In the genomic region with DNA sequence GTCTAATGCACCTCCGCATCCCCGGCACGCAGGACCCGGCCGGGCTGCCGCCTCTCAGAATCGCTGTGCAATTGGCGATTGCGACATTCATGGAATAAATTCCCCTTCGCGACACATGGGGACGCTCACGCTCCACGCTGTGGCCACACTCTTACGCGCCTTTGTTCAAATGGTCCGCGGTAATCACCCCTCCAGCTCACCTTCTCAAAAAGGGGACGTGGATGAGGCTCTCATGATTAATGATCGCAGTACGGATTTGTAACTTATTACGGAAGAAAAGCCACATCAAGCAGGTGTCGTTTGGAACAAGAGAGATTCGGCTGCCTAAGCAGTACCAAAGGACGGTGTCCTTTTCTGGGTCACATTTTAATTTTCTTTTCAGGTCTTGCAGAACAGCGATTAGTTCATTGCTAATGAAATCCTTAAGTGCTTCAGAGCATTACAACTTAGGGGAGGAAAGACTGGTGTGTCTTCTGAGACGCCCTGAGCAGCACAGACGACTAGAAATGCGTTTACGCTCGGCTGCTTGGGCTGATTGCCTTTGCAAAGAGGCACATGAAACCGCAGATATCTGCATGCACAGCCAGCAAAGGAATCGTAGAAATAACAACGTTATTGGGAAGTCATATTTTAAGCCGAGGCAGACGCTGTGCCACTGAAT, we compare ENCODE assay signal across 8 cellular contexts. TPM values are rescaled to one million over a fixed set of nuclear protein-coding genes. Genes with fewer than 3 reads are reported as not detected.
DNase-seq lines count a peak whose midpoint lies in the region; ATAC-seq, FAIRE-seq and TF ChIP-seq lines count a peak whose summit lies in the region.

No MANE protein-coding gene starts in this region.

- no peaks in the 10 kb centered on the region for H4K20me1 ChIP-seq in neural progenitor cell (ENCODE audit: low read depth)

- no peaks in the 10 kb centered on the region for H3K79me2 ChIP-seq in neural progenitor cell (ENCODE audit: low read depth)

- peak overlapping the region; percentile 91 for H2AFZ ChIP-seq in neural progenitor cell (replicated peaks)

- no peaks in the 10 kb centered on the region for H3F3A ChIP-seq in neural progenitor cell (ENCODE audit: low read depth)

- TF ChIP-seq CTCF in A549 (IDR thresholded peaks at IDR 0.05) (peak; percentile 92), GM10248 (IDR thresholded peaks at IDR 0.05; ENCODE audit: control extremely low read depth, extremely low read depth, low read depth, missing control alignments) (peak; percentile 87), foreskin keratinocyte (conservative IDR thresholded peaks at IDR 0.05) (peak; percentile 68), neural progenitor cell (IDR thresholded peaks at IDR 0.05) (peak; percentile 95)

- 20% methylated on average over 27 of the region's 36 CpGs for WGBS in A549 (ENCODE audit: missing lambda C conversion rate)

- CTCF ChIA-PET in A549 (lab: Yijun Ruan, JAX), result interaction anchor here (0.6 to 4.3 kb wide), 32 partner anchors 8 to 1022 kb away, joined by 3 to 45 read pairs (median 4); no protein-coding TSS in a partner anchor
- CTCF ChIA-PET in GM10248 (lab: Yijun Ruan, JAX), result interaction anchor here (0.5 to 5.7 kb wide), 10 partner anchors 10 to 227 kb away, joined by 3 to 48 read pairs (median 3); no protein-coding TSS in a partner anchor

- H3K27me3 Mint-ChIP-seq in T-helper 2 cell treated with Interferon-gamma antibody and Interleukin-4, amounts not matched to agents 5 μg/mL and 100 μg/mL, for 36 hours (ENCODE audit: low read depth), result peaks cover 37% of the 10 kb centered on the region
- H3K27me3 Mint-ChIP-seq in neural progenitor cell (ENCODE audit: insufficient read depth, low read depth), result peaks cover 17% of the 10 kb centered on the region

- no peak for TF ChIP-seq POLR2A in A549 (IDR thresholded peaks at IDR 0.05; ENCODE audit: low read length)

- no peak overlapping the region for H3K27ac ChIP-seq in A549
- no peak overlapping the region for H3K27ac ChIP-seq in foreskin keratinocyte
- H3K27ac ChIP-seq in neural progenitor cell, result no peak overlapping the region

- POLR2A ChIA-PET in A549 (lab: Yijun Ruan, JAX), result no interaction called here
- POLR2A ChIA-PET in GM10248 (lab: Yijun Ruan, JAX), result no interaction called here

- H3K4me2 ChIP-seq in A549 (peak overlapping the region; percentile 76), neural progenitor cell (peak overlapping the region; percentile 75)

- ATAC-seq in A549 (peak; percentile 48 to 90; a peak in 5 of 6 replicates), foreskin keratinocyte (peak; percentile 50), GM21529 (IDR thresholded peaks at IDR 0.05; ENCODE audit: unreplicated experiment) (no peak)

- H3K4me3 ChIP-seq in A549 (peak overlapping the region; percentile 21; the same call in 1 of the 3 replicates), neural progenitor cell (peak overlapping the region; percentile 23)

- no peaks in the 10 kb centered on the region for H3K36me3 Mint-ChIP-seq in T-helper 2 cell treated with Interferon-gamma antibody and Interleukin-4, amounts not matched to agents 5 μg/mL and 100 μg/mL, for 36 hours (ENCODE audit: low read depth)
- no peaks in the 10 kb centered on the region for H3K36me3 Mint-ChIP-seq in neural progenitor cell

- TF ChIP-seq EP300 in A549 (IDR thresholded peaks at IDR 0.05), result no peak

- no peak for FAIRE-seq in A549 (lab: Jason Lieb, UNC)

- H3K4me1 Mint-ChIP-seq in T-helper 2 cell treated with Interferon-gamma antibody and Interleukin-4, amounts not matched to agents 5 μg/mL and 100 μg/mL, for 36 hours (ENCODE audit: low read depth), result no peaks in the 10 kb centered on the region
- H3K4me1 Mint-ChIP-seq in neural progenitor cell, result peaks cover 10% of the 10 kb centered on the region

- no peak overlapping the region for H3K4me3 Mint-ChIP-seq in T-helper 2 cell treated with Interferon-gamma antibody and Interleukin-4, amounts not matched to agents 5 μg/mL and 100 μg/mL, for 36 hours
- peak overlapping the region; percentile 24 for H3K4me3 Mint-ChIP-seq in neural progenitor cell

- DNase-seq in A549 (ENCODE audit: low read depth in 1 of 2, low spot score in 1 of 2) (peak; percentile 56 to 74), GM10248 (ENCODE audit: extremely low spot score) (peak; percentile 75), NCI-H1105 treated with DMSO at 0.1 percent for 48 hours (lab: John Stamatoyannopoulos, UW) (peak; percentile 87), foreskin keratinocyte (peak; percentile 1 to 3), neural progenitor cell (ENCODE audit: low spot score) (peak; percentile 88), NCI-H1048 (lab: John Stamatoyannopoulos, UW) (no peak)
- peak; percentile 7 for DNase-seq in T-helper 2 cell treated with Interferon-gamma antibody and Interleukin-4, amounts not matched to agents 5 μg/mL and 100 μg/mL, for 36 hours (ENCODE audit: low spot score)

- peaks cover 15% of the 10 kb centered on the region; the same call in 1 of the 3 replicates for H3K4me1 ChIP-seq in A549
- H3K4me1 ChIP-seq in foreskin keratinocyte, result no peaks in the 10 kb centered on the region
- peaks cover 8% of the 10 kb centered on the region for H3K4me1 ChIP-seq in neural progenitor cell

- H3K9ac ChIP-seq in neural progenitor cell, result no peak overlapping the region

- no peaks in the 10 kb centered on the region for H3K36me3 ChIP-seq in neural progenitor cell

- H3K9me3 Mint-ChIP-seq in T-helper 2 cell treated with Interferon-gamma antibody and Interleukin-4, amounts not matched to agents 5 μg/mL and 100 μg/mL, for 36 hours, result peaks cover 5% of the 10 kb centered on the region
- H3K9me3 Mint-ChIP-seq in neural progenitor cell, result peaks cover 12% of the 10 kb centered on the region

- peak; percentile 97 for TF ChIP-seq RAD21 in A549 (conservative IDR thresholded peaks at IDR 0.05 in 1 of 2, IDR thresholded peaks at IDR 0.05 in 1 of 2)

- H3K27me3 ChIP-seq in foreskin keratinocyte, result peaks cover 16% of the 10 kb centered on the region
- H3K27me3 ChIP-seq in neural progenitor cell, result peaks cover 14% of the 10 kb centered on the region

- H3K9me3 ChIP-seq in A549 (no peaks in the 10 kb centered on the region; the same call in 1 of the 3 replicates), neural progenitor cell (ENCODE audit: low read depth) (no peaks in the 10 kb centered on the region)

- H3K27ac Mint-ChIP-seq in T-helper 2 cell treated with Interferon-gamma antibody and Interleukin-4, amounts not matched to agents 5 μg/mL and 100 μg/mL, for 36 hours, result no peak overlapping the region
- H3K27ac Mint-ChIP-seq in neural progenitor cell, result no peak overlapping the region

TF ChIP-seq in A549, 52 proteins besides CTCF, POLR2A, EP300 and RAD21:
- TF ChIP-seq SMC3 (IDR thresholded peaks at IDR 0.05) (peak; percentile 85), HDAC2 (IDR thresholded peaks at IDR 0.05) (no peak), CEBPB (IDR thresholded peaks at IDR 0.05) (peak; percentile 95 to 99)
- TF ChIP-seq, protein P1, sequence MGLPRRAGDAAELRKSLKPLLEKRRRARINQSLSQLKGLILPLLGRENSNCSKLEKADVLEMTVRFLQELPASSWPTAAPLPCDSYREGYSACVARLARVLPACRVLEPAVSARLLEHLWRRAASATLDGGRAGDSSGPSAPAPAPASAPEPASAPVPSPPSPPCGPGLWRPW (IDR thresholded peaks at IDR 0.05), result peak; percentile 38; the same call in 1 of the 2 replicates
TF ChIP-seq in A549: peak in this region for 3.

RNA-seq across cellular contexts. Expression of gene ADGRD1, which starts 37.3 kb away (rescaled TPM):
- polyA plus RNA-seq in A549 (2011; rRNA removed), result 1.3 and 1.5 TPM in 2 replicates
- 0.96 and 1.1 TPM in 2 replicates for polyA plus RNA-seq in A549 (2012; cell fraction: cytosol; rRNA removed)
- 2.4 and 3.1 TPM in 2 replicates for polyA plus RNA-seq in A549 (2012; cell fraction: nucleus; rRNA removed)
- polyA plus RNA-seq in A549 (2017; fragmentation: RNase III; extraction: RNeasy Plus Mini Kit Qiagen cat#74134 plus additional on column Dnase treatment), result 0.29 to 0.91 TPM (median 0.36 TPM) in 3 replicates
- polyA minus RNA-seq in A549 (2011; rRNA and poly(A)+ RNA removed), result 0.88 and 2.3 TPM in 2 replicates
- not detected in 2 replicates for total RNA-seq in foreskin keratinocyte
- not detected in 2 replicates for polyA plus RNA-seq in foreskin keratinocyte
- total RNA-seq in neural progenitor cell (ENCODE audit: low replicate concordance), result 0.40 TPM in 1 of 2 replicates, not detected in the other

RNA-seq across cellular contexts. Expression of gene RAN, which starts 44.5 kb away (rescaled TPM):
- polyA plus RNA-seq in A549 (2011; rRNA removed), result 2,967 and 3,303 TPM in 2 replicates
- 1,939 and 2,223 TPM in 2 replicates for polyA plus RNA-seq in A549 (2012; cell fraction: cytosol; rRNA removed)
- 601 and 850 TPM in 2 replicates for polyA plus RNA-seq in A549 (2012; cell fraction: nucleus; rRNA removed)
- polyA plus RNA-seq in A549 (2017; fragmentation: RNase III; extraction: RNeasy Plus Mini Kit Qiagen cat#74134 plus additional on column Dnase treatment), result 1,859 to 1,987 TPM (median 1,941 TPM) in 3 replicates
- polyA minus RNA-seq in A549 (2011; rRNA and poly(A)+ RNA removed), result 1,030 and 1,279 TPM in 2 replicates
- 1,308 and 1,316 TPM in 2 replicates for total RNA-seq in foreskin keratinocyte
- 1,431 and 1,595 TPM in 2 replicates for polyA plus RNA-seq in foreskin keratinocyte
- 699 and 1,370 TPM in 2 replicates for total RNA-seq in neural progenitor cell (ENCODE audit: low replicate concordance)
